Comparison of ENCODE assay signal across 19 cellular contexts in the genomic region with DNA sequence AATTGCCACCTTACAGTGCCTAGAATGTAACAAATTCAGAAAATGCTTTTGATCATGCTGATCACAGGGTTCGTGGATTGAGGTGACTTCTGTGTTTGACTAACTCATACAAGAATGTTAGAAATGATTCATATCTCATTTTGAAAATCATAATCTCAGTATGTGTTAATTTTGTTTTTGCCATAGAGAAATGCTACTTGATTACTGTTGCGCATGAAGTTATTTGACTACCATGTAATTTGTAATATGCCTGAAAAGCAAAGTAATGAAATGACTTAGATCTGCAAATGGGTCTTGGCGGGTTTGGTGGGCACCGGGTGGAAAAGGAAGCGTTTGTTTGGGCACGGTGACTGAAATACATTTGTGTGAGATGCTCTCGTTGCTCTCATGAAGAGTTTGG.
DNase-seq lines count a peak whose midpoint lies in the region; ATAC-seq and TF ChIP-seq lines count a peak whose summit lies in the region.
"Had no signal": no experiment of that assay in that cellular context is flagged by ENCODE, and none has a peak within 500 bp of the region (broad histone marks: within the 10 kb centered on the region; RNA-seq: fewer than 3 reads in every experiment).

No MANE protein-coding gene starts in this region.

- POLR2A ChIA-PET in CD4-positive, alpha-beta memory T cell (lab: Charles Lee; ENCODE audit: partially characterized antibody) = interaction anchor here (0.6 to 1.5 kb wide), 3 partner anchors 29 to 173 kb away, joined by 3 to 4 read pairs (median 3); a partner anchor contains a TSS
- POLR2A ChIA-PET in activated CD8-positive, alpha-beta T cell treated with anti-CD3 and anti-CD28 coated beads, Interleukin-2, amount 10 ng/mL, durations not matched to agents 7 days and 5 days (lab: Charles Lee) = interaction anchor here (0.7 to 1.4 kb wide), 3 partner anchors 15 to 180 kb away, joined by 3 to 4 read pairs (median 3); no protein-coding TSS in a partner anchor

- peak overlapping the region in 3 of 8 donors; percentile 0 to 66 (median 40) for H3K4me3 Mint-ChIP-seq in CD4-positive, alpha-beta memory T cell
- H3K4me3 Mint-ChIP-seq in activated CD8-positive, alpha-beta T cell treated with anti-CD3 and anti-CD28 coated beads, Interleukin-2, amount 10 ng/mL, durations not matched to agents 7 days and 5 days = no peak overlapping the region
- H3K4me3 Mint-ChIP-seq in immature natural killer cell = no peak overlapping the region
- H3K4me3 Mint-ChIP-seq: neural crest cell had no signal

- intact Hi-C loops in CD4-positive, alpha-beta memory T cell (cut with micrococcal nuclease) = no loop called here
- intact Hi-C loops in spleen (cut with DNase I; ENCODE audit: low total_unique reads) = no loop called here

- no peak overlapping the region for H3K27ac ChIP-seq in CD4-positive, alpha-beta memory T cell (ENCODE audit: low read depth, low read length)
- no peak overlapping the region for H3K27ac ChIP-seq in spleen
- H3K27ac ChIP-seq: 22Rv1, hepatocyte had no signal

- H3K27ac Mint-ChIP-seq in CD4-positive, alpha-beta memory T cell = peak overlapping the region in 6 of 7 donors; percentile 6 to 89 (median 56)
- H3K27ac Mint-ChIP-seq in activated CD8-positive, alpha-beta T cell treated with anti-CD3 and anti-CD28 coated beads, Interleukin-2, amount 10 ng/mL, durations not matched to agents 7 days and 5 days = peak overlapping the region; percentile 4
- H3K27ac Mint-ChIP-seq in immature natural killer cell = peak overlapping the region in 4 of 6 donors; percentile 2 to 85 (median 42)

- CTCF ChIA-PET in CD4-positive, alpha-beta memory T cell (lab: Charles Lee; ENCODE audit: partially characterized antibody) = interaction anchor here (1.4 to 2.8 kb wide), 2 partner anchors 95 to 179 kb away, joined by 3 to 13 read pairs; no protein-coding TSS in a partner anchor
- CTCF ChIA-PET in activated CD8-positive, alpha-beta T cell treated with anti-CD3 and anti-CD28 coated beads, Interleukin-2, amount 10 ng/mL, durations not matched to agents 7 days and 5 days (lab: Charles Lee) = interaction anchor here (1.1 to 1.6 kb wide), 2 partner anchors 28 to 175 kb away, joined by 3 to 4 read pairs; no protein-coding TSS in a partner anchor

- H3K36me3 ChIP-seq in CD4-positive, alpha-beta memory T cell (ENCODE audit: insufficient read depth, low read length) = no peaks in the 10 kb centered on the region
- H3K36me3 ChIP-seq in spleen = peaks cover 0 to 99% (median 41%) of the 10 kb centered on the region in 6 donors

- TF ChIP-seq CTCF in spleen (IDR thresholded peaks at IDR 0.05 in 8 of 11, conservative IDR thresholded peaks at IDR 0.05 in 3 of 11) = no peak

- H3K27me3 Mint-ChIP-seq in CD4-positive, alpha-beta memory T cell = no peaks in the 10 kb centered on the region
- no peaks in the 10 kb centered on the region for H3K27me3 Mint-ChIP-seq in activated CD8-positive, alpha-beta T cell treated with anti-CD3 and anti-CD28 coated beads, Interleukin-2, amount 10 ng/mL, durations not matched to agents 7 days and 5 days (ENCODE audit: low read depth)
- H3K27me3 Mint-ChIP-seq in immature natural killer cell (ENCODE audit: low read depth in 3 of 3) = peaks cover 0 to 2% (median 1%) of the 10 kb centered on the region in 3 donors

- WGBS in spleen, 5 donors = 68 to 80% (median 76%) methylated on average over 7 of the region's 7 CpGs

- H3K36me3 Mint-ChIP-seq in CD4-positive, alpha-beta memory T cell = peaks cover 35 to 58% of the 10 kb centered on the region in 2 donors
- peaks cover 81% of the 10 kb centered on the region for H3K36me3 Mint-ChIP-seq in activated CD8-positive, alpha-beta T cell treated with anti-CD3 and anti-CD28 coated beads, Interleukin-2, amount 10 ng/mL, durations not matched to agents 7 days and 5 days (ENCODE audit: low read depth)
- H3K36me3 Mint-ChIP-seq in immature natural killer cell = peaks cover 44 to 72% (median 48%) of the 10 kb centered on the region in 3 donors

- peaks cover 0 to 2% (median 0%) of the 10 kb centered on the region in 8 donors for H3K9me3 Mint-ChIP-seq in CD4-positive, alpha-beta memory T cell
- H3K9me3 Mint-ChIP-seq in activated CD8-positive, alpha-beta T cell treated with anti-CD3 and anti-CD28 coated beads, Interleukin-2, amount 10 ng/mL, durations not matched to agents 7 days and 5 days (ENCODE audit: insufficient read depth) = no peaks in the 10 kb centered on the region
- peaks cover 0 to 2% (median 0%) of the 10 kb centered on the region in 6 donors for H3K9me3 Mint-ChIP-seq in immature natural killer cell

- H3K4me1 Mint-ChIP-seq in CD4-positive, alpha-beta memory T cell = peaks cover 28 to 52% (median 34%) of the 10 kb centered on the region in 4 donors
- H3K4me1 Mint-ChIP-seq in activated CD8-positive, alpha-beta T cell treated with anti-CD3 and anti-CD28 coated beads, Interleukin-2, amount 10 ng/mL, durations not matched to agents 7 days and 5 days (ENCODE audit: low read depth) = peaks cover 38% of the 10 kb centered on the region
- H3K4me1 Mint-ChIP-seq in immature natural killer cell = peaks cover 7 to 36% of the 10 kb centered on the region in 2 donors
- H3K4me1 Mint-ChIP-seq: neural crest cell had no signal

- H3K4me1 ChIP-seq in CD4-positive, alpha-beta memory T cell (ENCODE audit: insufficient read depth, low read length) = peaks cover 16% of the 10 kb centered on the region
- no peaks in the 10 kb centered on the region for H3K4me1 ChIP-seq in spleen
- H3K4me1 ChIP-seq: BE2C had no signal

- H3K27me3 ChIP-seq in CD4-positive, alpha-beta memory T cell (ENCODE audit: insufficient read depth, low read length) = no peaks in the 10 kb centered on the region
- H3K27me3 ChIP-seq in spleen (replicated peaks in 1 of 7) = no peaks in the 10 kb centered on the region
- H3K27me3 ChIP-seq: BE2C, hepatocyte had no signal

- ATAC-seq in activated CD4-positive, CD25-positive, alpha-beta regulatory T cell treated with anti-CD3 and anti-CD28 coated beads, Interleukin-2, amount 50 U/mL, for 24 hours = peak; percentile 85 to 88
- ATAC-seq in activated CD8-positive, alpha-beta T cell treated with anti-CD3 and anti-CD28 coated beads, Interleukin-2, amount 10 ng/mL, durations not matched to agents 7 days and 5 days = no peak
- ATAC-seq: Right ventricle myocardium inferior had no signal

- no peak overlapping the region for H3K4me3 ChIP-seq in CD4-positive, alpha-beta memory T cell (ENCODE audit: low read length in 2 of 2)
- no peak overlapping the region for H3K4me3 ChIP-seq in spleen
- H3K4me3 ChIP-seq: hepatocyte had no signal

- no peak for TF ChIP-seq POLR2A in spleen (IDR thresholded peaks at IDR 0.05)

- no peaks in the 10 kb centered on the region for H3K9me3 ChIP-seq in CD4-positive, alpha-beta memory T cell (ENCODE audit: control insufficient read depth in 1 of 2, low read length in 2 of 2)
- H3K9me3 ChIP-seq in spleen = no peaks in the 10 kb centered on the region
- H3K9me3 ChIP-seq: BE2C had no signal

- DNase-seq in activated CD4-positive, CD25-positive, alpha-beta regulatory T cell treated with anti-CD3 and anti-CD28 coated beads, Interleukin-2, amount 50 U/mL, for 72 hours = no peak
- DNase-seq in CD4-positive, alpha-beta memory T cell = no peak
- no peak for DNase-seq in activated CD8-positive, alpha-beta T cell treated with anti-CD3 and anti-CD28 coated beads, Interleukin-2, amount 10 ng/mL, durations not matched to agents 7 days and 5 days
- DNase-seq in immature natural killer cell = no peak
- DNase-seq in amniotic stem cell (lab: John Stamatoyannopoulos, UW) = no peak
- no peak for DNase-seq in pons (ENCODE audit: low spot score)
- DNase-seq in spleen = no peak
- DNase-seq: BE2C, kidney, mesendoderm, NCI-H2081, NCI-H510A treated with DMSO at 0.1 percent for 48 hours, retina, trophoblast cell had no signal

Comparison
In these comparisons a context has a peak if more than half of its experiments do, and no peak if none do; other contexts are left out.
1. H3K27ac Mint-ChIP-seq: peak in every context shown above with its lines; median percentile 56 in CD4-positive, alpha-beta memory T cell; 42 in immature natural killer cell; 4 in activated CD8-positive, alpha-beta T cell treated with anti-CD3 and anti-CD28 coated beads, Interleukin-2, amount 10 ng/mL, durations not matched to agents 7 days and 5 days.